Comparison of ENCODE assay signal across 8 cellular contexts in genomic region chr3:169764453-169765280, GRCh38. TPM values are rescaled to one million over a fixed set of nuclear protein-coding genes. Genes with fewer than 3 reads are reported as not detected.
DNase-seq lines count a peak whose midpoint lies in the region.

TSS of gene TERC (minus strand) at chr3:169765060.

- peak; percentile 71 for DNase-seq in H4 (ENCODE audit: low spot score)
- DNase-seq in M059J (ENCODE audit: low read depth): peak; percentile 94
- peak; percentile 60 for DNase-seq in SK-MEL-5 (ENCODE audit: low read depth, low spot score)
- peak; percentile 94 for DNase-seq in activated naive CD4-positive, alpha-beta T cell treated with anti-CD3 and anti-CD28 coated beads for 36 hours
- peak; percentile 89 for DNase-seq in foreskin melanocyte

- H3K4me3 ChIP-seq in neuron (ENCODE audit: low read length) (peak within 1 kb of the TSS; percentile 41), subcutaneous abdominal adipose tissue (ENCODE audit: low read depth in 1 of 5, low read length in 5 of 5) (peak within 1 kb of the TSS; percentile 79 to 97 (median 87))

- peaks cover 5% of the 10 kb centered on the region for H3K36me3 Mint-ChIP-seq in activated naive CD4-positive, alpha-beta T cell treated with anti-CD3 and anti-CD28 coated beads for 36 hours (ENCODE audit: low read depth)

- H3K27ac ChIP-seq in subcutaneous abdominal adipose tissue (ENCODE audit: low read depth, low read length): peak within 1 kb of the TSS; percentile 96

- in situ Hi-C loops in SK-MEL-5 (cut with HindIII; ENCODE audit: low pct_unique_long_range_greater_than_20kb, low sequenced_read_pairs): no loop called here

- H3K4me3 Mint-ChIP-seq in activated naive CD4-positive, alpha-beta T cell treated with anti-CD3 and anti-CD28 coated beads for 36 hours: peak within 1 kb of the TSS; percentile 97

- H3K9me3 Mint-ChIP-seq in activated naive CD4-positive, alpha-beta T cell treated with anti-CD3 and anti-CD28 coated beads for 36 hours: no peaks in the 10 kb centered on the region

- H3K9me3 ChIP-seq in ES-I3 (ENCODE audit: control insufficient read depth, insufficient read depth, low read length) (peaks cover 4% of the 10 kb centered on the region), neuron (ENCODE audit: low read length) (peaks cover 6% of the 10 kb centered on the region), subcutaneous abdominal adipose tissue (ENCODE audit: control insufficient read depth in 5 of 5, low read length in 5 of 5) (peaks cover 0 to 2% (median 0%) of the 10 kb centered on the region in 5 donors)

- no peak within 1 kb of the TSS for H2AFZ ChIP-seq in neuron (ENCODE audit: low read depth, low read length)

- H3K27me3 ChIP-seq in neuron (ENCODE audit: insufficient read depth, low read length) (no peaks in the 10 kb centered on the region), subcutaneous abdominal adipose tissue (ENCODE audit: control insufficient read depth in 5 of 5, insufficient read depth in 4 of 5, low read length in 5 of 5) (no peaks in the 10 kb centered on the region)

- H3K36me3 ChIP-seq in ES-I3 (ENCODE audit: insufficient read depth, low read length) (no peaks in the 10 kb centered on the region), neuron (ENCODE audit: insufficient read depth, low read length) (no peaks in the 10 kb centered on the region), subcutaneous abdominal adipose tissue (ENCODE audit: control insufficient read depth in 5 of 5, insufficient read depth in 5 of 5, low read length in 5 of 5) (no peaks in the 10 kb centered on the region)

- intact Hi-C loops in activated naive CD4-positive, alpha-beta T cell treated with anti-CD3 and anti-CD28 coated beads for 36 hours (cut with micrococcal nuclease): loop anchor here (1.0 to 10.0 kb wide), 7 partner anchors 9 to 1500 kb away; partner anchors contain the start of genes MYNN and SKIL

- H3K27ac Mint-ChIP-seq in activated naive CD4-positive, alpha-beta T cell treated with anti-CD3 and anti-CD28 coated beads for 36 hours: peak within 1 kb of the TSS; percentile 99

- CTCF ChIA-PET in activated naive CD4-positive, alpha-beta T cell treated with anti-CD3 and anti-CD28 coated beads for 36 hours (lab: Charles Lee): interaction anchor here (0.6 to 2.2 kb wide), 4 partner anchors 130 to 290 kb away, joined by 3 to 8 read pairs (median 4); no protein-coding TSS in a partner anchor

- peaks cover 19% of the 10 kb centered on the region for H3K4me1 Mint-ChIP-seq in activated naive CD4-positive, alpha-beta T cell treated with anti-CD3 and anti-CD28 coated beads for 36 hours (ENCODE audit: low read depth)

- H3K27me3 Mint-ChIP-seq in activated naive CD4-positive, alpha-beta T cell treated with anti-CD3 and anti-CD28 coated beads for 36 hours (ENCODE audit: low read depth): no peaks in the 10 kb centered on the region

- no peaks in the 10 kb centered on the region for H3K4me1 ChIP-seq in ES-I3 (ENCODE audit: insufficient read depth, low read length)
- H3K4me1 ChIP-seq in neuron (ENCODE audit: insufficient read depth, low read length): no peaks in the 10 kb centered on the region
- H3K4me1 ChIP-seq in subcutaneous abdominal adipose tissue (ENCODE audit: control insufficient read depth in 5 of 5, insufficient read depth in 5 of 5, low read length in 5 of 5): peaks cover 3 to 16% (median 8%) of the 10 kb centered on the region in 5 donors

- H3K9ac ChIP-seq in ES-I3 (ENCODE audit: low read depth, low read length) (peak within 1 kb of the TSS; percentile 97), subcutaneous abdominal adipose tissue (ENCODE audit: low read length in 5 of 5) (peak within 1 kb of the TSS; percentile 84 to 95 (median 94))

RNA-seq across cellular contexts. Expression of gene TERC, which starts in this region (rescaled TPM):
- 20.2 and 68.1 TPM in 2 replicates for total RNA-seq in H4 (2014; rRNA removed; shearing (Covaris generic))
- total RNA-seq in M059J (2014; rRNA removed; shearing (Covaris generic)): 33.4 and 110 TPM in 2 replicates
- total RNA-seq in SK-MEL-5 (2014; rRNA removed; shearing (Covaris generic)): 2.5 and 10.4 TPM in 2 replicates
- polyA plus RNA-seq in SK-MEL-5 (2015; cell fraction: cytosol; rRNA removed): not detected in 2 replicates
- not detected in 2 replicates for polyA plus RNA-seq in SK-MEL-5 (2015; cell fraction: nucleus; rRNA removed)
- total RNA-seq in activated naive CD4-positive, alpha-beta T cell treated with anti-CD3 and anti-CD28 coated beads for 36 hours: 10 to 100 TPM; 16.0 to 20.4 TPM

Comparison
In these comparisons a context has a peak if more than half of its experiments do, and no peak if none do; other contexts are left out.
1. Peak in every context shown above with its lines: DNase-seq, H3K4me3 ChIP-seq and H3K27ac ChIP-seq.